16 cellular contexts compared by ENCODE assay signal in the genomic region with DNA sequence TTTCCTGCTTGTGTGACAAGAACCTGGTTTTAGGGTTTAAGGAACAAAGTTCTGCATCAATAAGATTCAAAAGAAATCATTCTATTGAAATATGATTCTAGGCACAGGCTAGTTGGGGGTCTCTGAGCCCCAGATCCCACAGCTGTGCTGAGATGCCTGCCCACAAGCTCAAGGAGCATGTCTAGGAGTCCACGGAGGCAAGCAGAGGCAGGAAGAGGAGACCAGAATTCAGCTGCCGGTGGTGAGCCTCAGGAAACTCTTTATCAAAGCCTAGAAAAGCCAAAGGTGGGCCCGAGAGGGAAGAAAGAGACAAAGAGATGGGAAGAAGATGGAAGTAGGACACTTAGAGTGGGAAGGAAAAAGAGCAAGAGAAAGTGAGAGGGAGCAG. TPM values are rescaled to one million over a fixed set of nuclear protein-coding genes. Genes with fewer than 3 reads are reported as not detected.
DNase-seq lines count a peak whose midpoint lies in the region; ATAC-seq and TF ChIP-seq lines count a peak whose summit lies in the region.
"Had no signal": no experiment of that assay in that cellular context is flagged by ENCODE, and none has a peak within 500 bp of the region (broad histone marks: within the 10 kb centered on the region; RNA-seq: fewer than 3 reads in every experiment).

No MANE protein-coding gene starts in this region.

- peak overlapping the region; percentile 56 to 58 for H3K27ac Mint-ChIP-seq in activated naive CD4-positive, alpha-beta T cell treated with anti-CD3 and anti-CD28 coated beads, Interleukin-2, amount 50 U/mL, for 72 hours
- H3K27ac Mint-ChIP-seq in activated naive CD4-positive, alpha-beta T cell treated with anti-CD3 and anti-CD28 coated beads, Interleukin-2, amount 10 ng/mL, durations not matched to agents 7 days and 5 days = no peak overlapping the region
- H3K27ac Mint-ChIP-seq in activated naive CD8-positive, alpha-beta T cell treated with anti-CD3 and anti-CD28 coated beads, Interleukin-2, amount 10 ng/mL, durations not matched to agents 7 days and 5 days = peak overlapping the region; percentile 80

- H3K27me3 Mint-ChIP-seq in activated naive CD4-positive, alpha-beta T cell treated with anti-CD3 and anti-CD28 coated beads, Interleukin-2, amount 10 ng/mL, durations not matched to agents 7 days and 5 days = peaks cover 33% of the 10 kb centered on the region
- H3K27me3 Mint-ChIP-seq in activated naive CD8-positive, alpha-beta T cell treated with anti-CD3 and anti-CD28 coated beads, Interleukin-2, amount 10 ng/mL, durations not matched to agents 7 days and 5 days = peaks cover 2% of the 10 kb centered on the region

- no peaks in the 10 kb centered on the region for H3K79me2 ChIP-seq in mesendoderm (ENCODE audit: control insufficient read depth, insufficient read depth, low read length)

- H3K9me3 Mint-ChIP-seq in activated naive CD4-positive, alpha-beta T cell treated with anti-CD3 and anti-CD28 coated beads, Interleukin-2, amount 50 U/mL, for 72 hours = no peaks in the 10 kb centered on the region
- H3K9me3 Mint-ChIP-seq in activated naive CD4-positive, alpha-beta T cell treated with anti-CD3 and anti-CD28 coated beads, Interleukin-2, amount 10 ng/mL, durations not matched to agents 7 days and 5 days = no peaks in the 10 kb centered on the region
- no peaks in the 10 kb centered on the region for H3K9me3 Mint-ChIP-seq in activated naive CD8-positive, alpha-beta T cell treated with anti-CD3 and anti-CD28 coated beads, Interleukin-2, amount 10 ng/mL, durations not matched to agents 7 days and 5 days
- H3K9me3 Mint-ChIP-seq: neural crest cell had no signal

- H3K27me3 ChIP-seq in mesendoderm (ENCODE audit: insufficient read depth, low read length, poor library complexity) (no peaks in the 10 kb centered on the region), upper lobe of right lung (no peaks in the 10 kb centered on the region), upper lobe of left lung (no peaks in the 10 kb centered on the region)
- H3K27me3 ChIP-seq: adrenal gland, heart right ventricle, stomach had no signal

- no peak overlapping the region for H4K5ac ChIP-seq in mesendoderm (ENCODE audit: low read length)

- H2AK5ac ChIP-seq in mesendoderm (ENCODE audit: low read length) = no peak overlapping the region

- H2BK120ac ChIP-seq in mesendoderm (ENCODE audit: low read depth, low read length) = no peak overlapping the region

- H3K9me3 ChIP-seq in upper lobe of right lung (no peaks in the 10 kb centered on the region), upper lobe of left lung (no peaks in the 10 kb centered on the region)
- H3K9me3 ChIP-seq: adrenal gland, heart right ventricle, stomach had no signal

- H3K36me3 ChIP-seq in mesendoderm (ENCODE audit: control insufficient read depth, insufficient read depth, low read length) = no peaks in the 10 kb centered on the region
- H3K36me3 ChIP-seq in upper lobe of right lung = no peaks in the 10 kb centered on the region
- no peaks in the 10 kb centered on the region for H3K36me3 ChIP-seq in upper lobe of left lung
- H3K36me3 ChIP-seq: adrenal gland, heart right ventricle, stomach had no signal

- peak overlapping the region; percentile 32 for H3K18ac ChIP-seq in mesendoderm (ENCODE audit: low read length)

- TF ChIP-seq POLR2A in upper lobe of left lung (IDR thresholded peaks at IDR 0.05) = no peak

- CTCF ChIA-PET in activated naive CD4-positive, alpha-beta T cell treated with anti-CD3 and anti-CD28 coated beads, Interleukin-2, amount 10 ng/mL, durations not matched to agents 7 days and 5 days (lab: Charles Lee) = no interaction called here

- no peaks in the 10 kb centered on the region for H3K36me3 Mint-ChIP-seq in activated naive CD4-positive, alpha-beta T cell treated with anti-CD3 and anti-CD28 coated beads, Interleukin-2, amount 50 U/mL, for 72 hours
- H3K36me3 Mint-ChIP-seq in activated naive CD4-positive, alpha-beta T cell treated with anti-CD3 and anti-CD28 coated beads, Interleukin-2, amount 10 ng/mL, durations not matched to agents 7 days and 5 days = no peaks in the 10 kb centered on the region
- H3K36me3 Mint-ChIP-seq in activated naive CD8-positive, alpha-beta T cell treated with anti-CD3 and anti-CD28 coated beads, Interleukin-2, amount 10 ng/mL, durations not matched to agents 7 days and 5 days = peaks cover 1% of the 10 kb centered on the region

- H3K4ac ChIP-seq in mesendoderm (ENCODE audit: low read depth, low read length) = peak overlapping the region; percentile 45

- POLR2A ChIA-PET in activated naive CD8-positive, alpha-beta T cell treated with anti-CD3 and anti-CD28 coated beads, Interleukin-2, amount 10 ng/mL, durations not matched to agents 7 days and 5 days (lab: Charles Lee) = interaction anchor here (1.1 to 2.7 kb wide), 4 partner anchors 10 to 55 kb away, joined by 3 to 16 read pairs (median 4); no protein-coding TSS in a partner anchor

- H3K4me2 ChIP-seq in mesendoderm (ENCODE audit: low read length) = no peak overlapping the region

- TF ChIP-seq CTCF in upper lobe of right lung (IDR thresholded peaks at IDR 0.05) (no peak), upper lobe of left lung (IDR thresholded peaks at IDR 0.05) (no peak)

- intact Hi-C loops in upper lobe of right lung (cut with DNase I) = no loop called here

- H3K27ac ChIP-seq in mesendoderm (ENCODE audit: low read depth, low read length) = peak overlapping the region; percentile 29
- H3K27ac ChIP-seq in upper lobe of right lung = peak overlapping the region; percentile 26
- peak overlapping the region in 2 of 4 donors; percentile 1 to 42 for H3K27ac ChIP-seq in upper lobe of left lung
- H3K27ac ChIP-seq: adrenal gland, epithelial cell of prostate, heart right ventricle, HL-60 had no signal

- no peak for TF ChIP-seq EP300 in upper lobe of left lung (IDR thresholded peaks at IDR 0.05)

- H3K4me3 Mint-ChIP-seq in activated naive CD4-positive, alpha-beta T cell treated with anti-CD3 and anti-CD28 coated beads, Interleukin-2, amount 10 ng/mL, durations not matched to agents 7 days and 5 days = no peak overlapping the region
- H3K4me3 Mint-ChIP-seq in activated naive CD8-positive, alpha-beta T cell treated with anti-CD3 and anti-CD28 coated beads, Interleukin-2, amount 10 ng/mL, durations not matched to agents 7 days and 5 days = peak overlapping the region; percentile 80
- H3K4me3 Mint-ChIP-seq: neural crest cell had no signal

- H2BK5ac ChIP-seq in mesendoderm (ENCODE audit: low read length) = no peak overlapping the region

- ATAC-seq in activated naive CD4-positive, alpha-beta T cell treated with anti-CD3 and anti-CD28 coated beads, Interleukin-2, amount 50 U/mL, for 72 hours = no peak
- ATAC-seq in activated naive CD8-positive, alpha-beta T cell treated with anti-CD3 and anti-CD28 coated beads, Interleukin-2, amount 10 ng/mL, durations not matched to agents 7 days and 5 days (ENCODE audit: low read depth) = no peak
- no peak for ATAC-seq in upper lobe of right lung
- no peak for ATAC-seq in upper lobe of left lung (ENCODE audit: low FRiP score in 2 of 2)
- ATAC-seq in GM19452 (IDR thresholded peaks at IDR 0.05; ENCODE audit: unreplicated experiment) = no peak
- ATAC-seq: heart right ventricle had no signal

- DNase-seq in activated naive CD4-positive, alpha-beta T cell treated with anti-CD3 and anti-CD28 coated beads, Interleukin-2, amount 50 U/mL, for 72 hours (ENCODE audit: low spot score in 2 of 2) = no peak
- no peak for DNase-seq in activated naive CD4-positive, alpha-beta T cell treated with anti-CD3 and anti-CD28 coated beads, Interleukin-2, amount 10 ng/mL, durations not matched to agents 7 days and 5 days
- DNase-seq in activated naive CD8-positive, alpha-beta T cell treated with anti-CD3 and anti-CD28 coated beads, Interleukin-2, amount 10 ng/mL, durations not matched to agents 7 days and 5 days = no peak
- no peak for DNase-seq in mesendoderm
- no peak for DNase-seq in upper lobe of right lung
- DNase-seq in upper lobe of left lung = no peak
- DNase-seq in glomerular visceral epithelial cell (ENCODE audit: extremely low spot score) = no peak
- DNase-seq: adrenal gland; heart right ventricle; left cardiac atrium; NK-92 treated with Interleukin-12 subunit alpha and Interleukin-12 subunit beta, amount 100 ng/mL, for 24 hours; stomach had no signal

- H3K23ac ChIP-seq in mesendoderm (ENCODE audit: low read length) = no peak overlapping the region

- H3K56ac ChIP-seq in mesendoderm (ENCODE audit: low read length) = peak overlapping the region; percentile 3

- H3K4me3 ChIP-seq in mesendoderm (ENCODE audit: low read length) (no peak overlapping the region), upper lobe of right lung (no peak overlapping the region), upper lobe of left lung (no peak overlapping the region)
- H3K4me3 ChIP-seq: adrenal gland, heart right ventricle, stomach had no signal

- no CpG with 5 or more reads among the region's 3 CpGs for WGBS in mesendoderm (ENCODE audit: extremely low coverage, insufficient coverage, low lambda C conversion rate)
- WGBS in upper lobe of left lung, 2 donors = 35 to 54% methylated on average over 3 of the region's 3 CpGs

- peaks cover 28% of the 10 kb centered on the region for H3K4me1 Mint-ChIP-seq in activated naive CD4-positive, alpha-beta T cell treated with anti-CD3 and anti-CD28 coated beads, Interleukin-2, amount 10 ng/mL, durations not matched to agents 7 days and 5 days
- H3K4me1 Mint-ChIP-seq in activated naive CD8-positive, alpha-beta T cell treated with anti-CD3 and anti-CD28 coated beads, Interleukin-2, amount 10 ng/mL, durations not matched to agents 7 days and 5 days = peaks cover 33% of the 10 kb centered on the region

- no peak overlapping the region for H4K8ac ChIP-seq in mesendoderm (ENCODE audit: low read depth, low read length)

- H3K4me1 ChIP-seq in mesendoderm (ENCODE audit: control insufficient read depth, low read depth, low read length) (peaks cover 16% of the 10 kb centered on the region), upper lobe of right lung (peaks cover 8% of the 10 kb centered on the region), upper lobe of left lung (peaks cover 3 to 32% (median 17%) of the 10 kb centered on the region in 4 donors)

- no peak overlapping the region for H2BK15ac ChIP-seq in mesendoderm (replicated peaks; ENCODE audit: low read depth)

- H3K79me1 ChIP-seq in mesendoderm (ENCODE audit: low read length) = no peaks in the 10 kb centered on the region

- H3K9ac ChIP-seq in mesendoderm (ENCODE audit: low read length) = peak overlapping the region; percentile 1

RNA-seq across cellular contexts. Expression of gene DDR1, which starts 40.7 kb away (rescaled TPM):
- total RNA-seq in activated naive CD4-positive, alpha-beta T cell treated with anti-CD3 and anti-CD28 coated beads, Interleukin-2, amount 50 U/mL, for 72 hours = 10 to 100 TPM; 15.2 to 20.7 TPM
- 10 to 100 TPM; 10.9 to 11.3 TPM for total RNA-seq in activated naive CD8-positive, alpha-beta T cell treated with anti-CD3 and anti-CD28 coated beads, Interleukin-2, amount 10 ng/mL, durations not matched to agents 7 days and 5 days
- polyA plus RNA-seq in mesendoderm (2013, experiment 1 of 2) = 59.0 TPM
- polyA plus RNA-seq in mesendoderm (2013, experiment 2 of 2) = 57.2 TPM
- total RNA-seq in upper lobe of right lung = 102 TPM
- total RNA-seq in upper lobe of left lung = 100 to 1,000 TPM in 5 of 6 donors, 10 to 100 TPM in 1; 75.4 to 147 (median 111) TPM
